8 cellular contexts compared by ENCODE assay signal in the genomic region with DNA sequence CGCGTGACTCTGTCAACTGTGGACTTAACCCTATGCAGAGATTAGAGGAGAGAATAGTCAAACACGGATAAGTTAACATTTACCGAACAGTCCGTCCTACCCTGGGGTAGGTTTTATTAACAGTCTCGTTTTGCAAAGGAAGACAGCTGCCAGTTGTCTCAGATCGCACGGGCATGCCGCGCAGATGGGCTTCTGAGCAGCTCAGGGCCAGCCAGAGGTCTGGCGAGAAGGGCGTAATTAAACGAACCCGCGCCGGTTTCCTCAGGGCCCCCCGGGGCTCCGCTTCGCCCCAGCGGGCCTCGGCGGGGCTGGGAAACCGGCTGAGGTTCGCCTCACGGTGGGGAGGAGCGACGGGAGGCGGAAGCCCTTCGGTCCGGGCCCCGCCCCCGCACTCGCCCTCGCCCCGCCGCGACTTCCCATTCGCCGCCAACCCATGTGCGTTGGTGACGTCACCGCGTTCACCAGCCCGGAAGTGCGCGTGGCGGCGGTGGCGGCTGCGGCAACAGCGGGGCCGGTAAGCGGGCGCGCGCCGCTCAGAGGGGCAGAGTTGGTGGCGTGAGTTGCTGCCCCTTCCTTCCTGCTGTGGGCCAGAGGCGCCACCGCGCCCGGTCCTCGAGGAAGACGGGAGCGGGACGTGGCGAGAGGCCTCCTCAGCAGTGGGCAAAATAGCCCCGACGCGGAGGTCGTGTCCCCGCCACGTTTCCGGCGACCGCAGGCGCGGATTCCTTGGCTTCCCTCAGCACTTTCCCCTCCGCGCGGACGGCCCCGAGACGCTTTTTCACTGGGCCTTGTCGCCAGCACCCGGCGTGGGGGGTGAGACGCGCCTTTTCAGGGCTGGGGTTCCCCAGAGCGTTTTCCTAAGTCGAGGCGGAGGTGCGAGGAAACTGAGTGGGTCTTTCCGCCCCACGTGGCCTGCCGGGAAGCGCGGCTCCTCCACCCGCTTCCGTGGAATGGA. TPM values are rescaled to one million over a fixed set of nuclear protein-coding genes. Genes with fewer than 3 reads are reported as not detected.
DNase-seq lines count a peak whose midpoint lies in the region; ATAC-seq and TF ChIP-seq lines count a peak whose summit lies in the region.

Gene TRNT1, plus strand, starts transcription at position 464 of the 955 bp plus-strand sequence. CDS start 2,101 bp downstream, outside the sequence.

- TF ChIP-seq CTCF in AG04449 (IDR thresholded peaks at IDR 0.05; ENCODE audit: insufficient read depth, low read length, missing control alignments): no peak
- TF ChIP-seq CTCF in WERI-Rb-1 (IDR thresholded peaks at IDR 0.05; ENCODE audit: low read depth, low read length): no peak
- TF ChIP-seq CTCF in breast epithelium (IDR thresholded peaks at IDR 0.05): no peak

- peak; percentile 53 for DNase-seq in AG04449 (ENCODE audit: low read depth, low spot score)
- peak; percentile 94 for DNase-seq in NCI-H2227 (lab: John Stamatoyannopoulos, UW; ENCODE audit: unreplicated experiment)
- peak; percentile 95 for DNase-seq in WERI-Rb-1
- peak; percentile 92 to 97 for DNase-seq in breast epithelium (ENCODE audit: low spot score in 2 of 2)

- ATAC-seq in GM18873 (IDR thresholded peaks at IDR 0.05; ENCODE audit: low FRiP score, unreplicated experiment) (peak; percentile 85), HG03135 (IDR thresholded peaks at IDR 0.05; ENCODE audit: unreplicated experiment) (peak; percentile 96)

- H3K9ac ChIP-seq in skeletal muscle tissue (ENCODE audit: low read depth in 1 of 3, low read length in 3 of 3): peak within 1 kb of the TSS; percentile 84 to 95 (median 91)

- TF ChIP-seq POLR2A in breast epithelium (IDR thresholded peaks at IDR 0.05): peak; percentile 41

- H3K4me1 ChIP-seq in breast epithelium (peaks cover 2 to 7% of the 10 kb centered on the region in 2 donors), skeletal muscle tissue (ENCODE audit: control insufficient read depth in 3 of 3, insufficient read depth in 3 of 3, low read length in 3 of 3) (peaks cover 6 to 16% (median 10%) of the 10 kb centered on the region in 3 donors)

- POLR2A ChIA-PET in AG04449 (lab: Yijun Ruan, JAX): no interaction called here

- H3K27ac ChIP-seq in WERI-Rb-1 (peak within 1 kb of the TSS; percentile 94), breast epithelium (peak within 1 kb of the TSS; percentile 90 to 92), skeletal muscle tissue (ENCODE audit: low read depth, low read length) (peak within 1 kb of the TSS; percentile 85)

- H3K4me3 ChIP-seq in AG04449 (ENCODE audit: low read depth, low read length) (peak within 1 kb of the TSS; percentile 98), WERI-Rb-1 (ENCODE audit: low read depth, low read length) (peak within 1 kb of the TSS; percentile 61), breast epithelium (peak within 1 kb of the TSS; percentile 81 to 91 (median 81)), iPS-18c (ENCODE audit: insufficient read depth, low read depth, low read length) (peak within 1 kb of the TSS; percentile 90), skeletal muscle tissue (ENCODE audit: low read length in 3 of 3) (peak within 1 kb of the TSS; percentile 90 to 100 (median 97))

- intact Hi-C loops in breast epithelium (cut with DNase I; ENCODE audit: low total_unique reads): no loop called here

- no peaks in the 10 kb centered on the region for H3K27me3 ChIP-seq in WERI-Rb-1 (ENCODE audit: insufficient read depth, low read depth, severe bottlenecking)
- H3K27me3 ChIP-seq in breast epithelium: no peaks in the 10 kb centered on the region
- no peaks in the 10 kb centered on the region for H3K27me3 ChIP-seq in skeletal muscle tissue (ENCODE audit: control insufficient read depth in 3 of 3, insufficient read depth in 3 of 3, low read length in 3 of 3)

- CTCF ChIA-PET in AG04449 (lab: Yijun Ruan, JAX): no interaction called here

- H3K36me3 ChIP-seq in WERI-Rb-1 (peaks cover 26% of the 10 kb centered on the region), breast epithelium (no peaks in the 10 kb centered on the region), skeletal muscle tissue (ENCODE audit: control insufficient read depth in 3 of 3, insufficient read depth in 3 of 3, low read length in 3 of 3) (peaks cover 7 to 12% (median 9%) of the 10 kb centered on the region in 3 donors)

- H3K9me3 ChIP-seq in WERI-Rb-1 (ENCODE audit: severe bottlenecking): no peaks in the 10 kb centered on the region
- no peaks in the 10 kb centered on the region for H3K9me3 ChIP-seq in breast epithelium
- H3K9me3 ChIP-seq in iPS-18c (ENCODE audit: control insufficient read depth, insufficient read depth, low read length): no peaks in the 10 kb centered on the region
- H3K9me3 ChIP-seq in skeletal muscle tissue (ENCODE audit: control insufficient read depth in 3 of 3, low read length in 3 of 3): no peaks in the 10 kb centered on the region

RNA-seq across cellular contexts. Expression of gene TRNT1, which starts in this region (rescaled TPM):
- 10 to 100 TPM; 16.0 to 24.0 (median 19.0) TPM for total RNA-seq in breast epithelium
- 26.6 TPM for total RNA-seq in skeletal muscle tissue

Comparison
In these comparisons a context has a peak if more than half of its experiments do, and no peak if none do; other contexts are left out.
1. Peak in every context shown above with its lines: DNase-seq, ATAC-seq, H3K4me3 ChIP-seq and H3K27ac ChIP-seq.